ENCODE assay signal across 10 cellular contexts in the genomic region with DNA sequence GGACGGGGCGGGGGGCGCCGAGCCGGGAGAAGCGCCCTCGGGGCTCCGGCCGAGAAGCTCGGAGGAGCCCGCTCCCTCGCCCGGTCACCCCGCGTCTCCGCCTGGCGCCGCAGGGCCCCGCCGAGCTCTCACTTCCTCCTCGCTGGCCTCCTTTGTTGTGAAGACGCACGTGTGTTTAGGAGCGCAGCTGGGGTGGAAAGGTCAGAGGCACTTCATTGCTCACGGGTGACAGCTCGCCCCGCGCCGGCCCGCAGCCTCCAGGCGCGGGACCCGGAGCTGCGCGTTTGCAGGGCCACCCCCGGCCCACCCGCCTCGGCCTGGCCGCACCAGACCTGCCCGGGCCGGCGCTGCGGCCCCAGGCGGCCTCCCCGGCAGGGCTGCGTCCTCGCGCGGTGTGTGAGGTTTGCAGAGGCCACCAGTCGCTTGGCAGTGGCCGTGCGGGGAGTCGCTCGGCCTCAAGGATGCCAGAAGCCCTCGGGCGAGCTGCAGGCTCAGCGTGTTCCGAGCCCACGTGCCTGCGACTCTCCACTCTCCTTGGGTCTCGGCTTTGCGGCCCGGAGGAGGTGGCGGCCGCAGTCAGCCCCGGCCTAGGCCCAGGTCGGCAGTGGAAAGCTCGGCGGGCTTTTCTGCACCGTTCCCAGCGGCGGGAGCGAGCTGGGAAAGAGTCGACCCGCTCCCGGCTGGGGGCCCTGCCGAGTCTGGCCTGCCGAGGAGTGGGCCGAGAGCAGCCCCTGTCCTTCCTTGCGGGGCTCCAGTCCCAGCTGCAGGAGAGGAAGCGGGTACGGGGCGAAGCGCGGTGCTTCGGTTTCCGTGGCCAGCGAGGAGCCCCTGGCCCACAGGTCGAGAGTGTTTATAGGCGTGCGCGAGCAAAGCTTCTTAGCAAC. TPM values are rescaled to one million over a fixed set of nuclear protein-coding genes. Genes with fewer than 3 reads are reported as not detected.
DNase-seq lines count a peak whose midpoint lies in the region; ATAC-seq, FAIRE-seq and TF ChIP-seq lines count a peak whose summit lies in the region.
"Had no signal": no experiment of that assay in that cellular context is flagged by ENCODE, and none has a peak within 500 bp of the region (broad histone marks: within the 10 kb centered on the region; RNA-seq: fewer than 3 reads in every experiment).

No MANE protein-coding gene starts in this region.

- H3K4me2 ChIP-seq in keratinocyte (ENCODE audit: control insufficient read depth, extremely low read depth, insufficient read depth, low read depth, low read length) = no peak overlapping the region

- H3K79me2 ChIP-seq in keratinocyte (ENCODE audit: control insufficient read depth, insufficient read depth, low read length) = peaks cover 40% of the 10 kb centered on the region

- H3K4me1 ChIP-seq in HUES6 (ENCODE audit: control insufficient read depth, insufficient read depth, low read length) = peaks cover 26% of the 10 kb centered on the region; the same call in 1 of the 2 replicates
- peaks cover 12% of the 10 kb centered on the region for H3K4me1 ChIP-seq in keratinocyte (ENCODE audit: control insufficient read depth, extremely low read depth, insufficient read depth, low read length)

- H3K9me1 ChIP-seq in keratinocyte (ENCODE audit: control insufficient read depth, extremely low read depth, insufficient read depth, low read length) = no peaks in the 10 kb centered on the region

- peak overlapping the region; percentile 52 for H3K4me3 ChIP-seq in HUES6 (ENCODE audit: low read depth, low read length)
- H3K4me3 ChIP-seq in astrocyte of the cerebellum (ENCODE audit: low read depth, low read length) = peak overlapping the region; percentile 54
- H3K4me3 ChIP-seq in keratinocyte (ENCODE audit: control insufficient read depth in 2 of 3, extremely low read depth in 1 of 3, insufficient read depth in 2 of 3, low read depth in 1 of 3, low read length in 3 of 3) = peak overlapping the region in 1 of 3 experiments; percentile 79
- H3K4me3 ChIP-seq in skin epidermis = peak overlapping the region; percentile 31 to 65 (median 61)
- no peak overlapping the region for H3K4me3 ChIP-seq in WERI-Rb-1 (ENCODE audit: low read depth, low read length)

- H3K27ac ChIP-seq in HUES6 (ENCODE audit: low read depth, low read length) = no peak overlapping the region
- no peak overlapping the region for H3K27ac ChIP-seq in keratinocyte (ENCODE audit: control insufficient read depth, insufficient read depth, low read length)
- H3K27ac ChIP-seq in skin epidermis = peak overlapping the region in 19 of 21 experiments; percentile 25 to 91 (median 72)
- no peak overlapping the region for H3K27ac ChIP-seq in WERI-Rb-1

- H3K9ac ChIP-seq in HUES6 (ENCODE audit: low read length) = peak overlapping the region; percentile 48
- peak overlapping the region; percentile 28 for H3K9ac ChIP-seq in keratinocyte (ENCODE audit: control insufficient read depth, extremely low read depth, insufficient read depth, low read length)

- TF ChIP-seq CTCF in astrocyte of the cerebellum (IDR thresholded peaks at IDR 0.05; ENCODE audit: low read depth, low read length, missing control alignments) (no peak), keratinocyte (optimal IDR thresholded peaks at IDR 0.05 in 1 of 3, IDR thresholded peaks at IDR 0.05 in 1 of 3, conservative IDR thresholded peaks at IDR 0.05 in 1 of 3; ENCODE audit: extremely low read depth in 1 of 3, insufficient read depth in 2 of 3, low read length in 3 of 3) (no peak), WERI-Rb-1 (IDR thresholded peaks at IDR 0.05; ENCODE audit: low read depth, low read length) (no peak)

- ATAC-seq in GM21515 (IDR thresholded peaks at IDR 0.05; ENCODE audit: unreplicated experiment) (no peak), HG02981 (IDR thresholded peaks at IDR 0.05; ENCODE audit: unreplicated experiment) (no peak)

- dilution Hi-C loops in keratinocyte (cut with MboI; ENCODE audit: extremely low pct_ligation_motif_present, low sequenced_read_pairs) = no loop called here

- no peak for FAIRE-seq in keratinocyte (lab: Jason Lieb, UNC)
- FAIRE-seq: G401.6 had no signal

- H4K20me1 ChIP-seq in keratinocyte (ENCODE audit: control insufficient read depth, extremely low read depth, insufficient read depth, low read length) = no peaks in the 10 kb centered on the region

- H2AFZ ChIP-seq in keratinocyte (ENCODE audit: control insufficient read depth, low read length) = no peak overlapping the region

- DNase-seq in astrocyte of the cerebellum (ENCODE audit: low read depth) (no peak), keratinocyte (ENCODE audit: low read depth, low spot score) (no peak), NCI-H1092 (lab: John Stamatoyannopoulos, UW) (no peak), WERI-Rb-1 (no peak)
- DNase-seq: NCI-H1417 had no signal

- H3K9me3 ChIP-seq in HUES6 (ENCODE audit: control insufficient read depth, insufficient read depth, low read depth, low read length) (no peaks in the 10 kb centered on the region), keratinocyte (ENCODE audit: control insufficient read depth, low read depth, low read length) (no peaks in the 10 kb centered on the region), WERI-Rb-1 (ENCODE audit: severe bottlenecking) (no peaks in the 10 kb centered on the region)

- H3K36me3 ChIP-seq in HUES6 (ENCODE audit: control insufficient read depth, insufficient read depth, low read length) (no peaks in the 10 kb centered on the region), keratinocyte (ENCODE audit: control insufficient read depth in 2 of 2, extremely low read depth in 1 of 2, insufficient read depth in 2 of 2, low read length in 2 of 2) (no peaks in the 10 kb centered on the region), WERI-Rb-1 (no peaks in the 10 kb centered on the region)

- in situ Hi-C loops in astrocyte of the cerebellum (cut with HindIII; ENCODE audit: low sequenced_read_pairs) = no loop called here

- peaks cover 98% of the 10 kb centered on the region for H3K27me3 ChIP-seq in HUES6 (ENCODE audit: control insufficient read depth, insufficient read depth, low read length)
- no peaks in the 10 kb centered on the region for H3K27me3 ChIP-seq in keratinocyte (ENCODE audit: control insufficient read depth, extremely low read depth, insufficient read depth, low read length)
- peaks cover 25% of the 10 kb centered on the region for H3K27me3 ChIP-seq in WERI-Rb-1 (ENCODE audit: insufficient read depth, low read depth, severe bottlenecking)

RNA-seq across cellular contexts. Expression of a gene that starts 5.3 kb away (rescaled TPM):
- 3.2 to 4.5 TPM (median 4.3 TPM) in 3 replicates for polyA plus RNA-seq in keratinocyte
- 9.0 TPM for polyA plus RNA-seq in keratinocyte (2011; ENCODE audit: low read depth)
- polyA plus RNA-seq in keratinocyte (2011; cell fraction: cytosol; rRNA removed) = 2.7 and 4.5 TPM in 2 replicates
- 5.1 and 6.9 TPM in 2 replicates for polyA plus RNA-seq in keratinocyte (2011; cell fraction: nucleus; rRNA removed)
- polyA plus RNA-seq in keratinocyte (2012; ENCODE audit: low replicate concordance) = 5.0 and 7.0 TPM in 2 replicates
- 2.0 to 3.8 TPM (median 2.1 TPM) in 3 replicates for polyA minus RNA-seq in keratinocyte
- 5.4 TPM for polyA minus RNA-seq in keratinocyte (2011; cell fraction: cytosol; rRNA and poly(A)+ RNA removed)
- polyA minus RNA-seq in keratinocyte (2011; cell fraction: nucleus; rRNA and poly(A)+ RNA removed) = 4.7 and 4.9 TPM in 2 replicates

Comparison
In these comparisons a context has a peak if more than half of its experiments do, and no peak if none do; other contexts are left out.
1. H3K27ac ChIP-seq: peak in skin epidermis (19 of 21); none in HUES6 (single experiment), keratinocyte (single experiment) and WERI-Rb-1 (single experiment).